Comparison of ENCODE assay signal across 9 cellular contexts in the genomic region with DNA sequence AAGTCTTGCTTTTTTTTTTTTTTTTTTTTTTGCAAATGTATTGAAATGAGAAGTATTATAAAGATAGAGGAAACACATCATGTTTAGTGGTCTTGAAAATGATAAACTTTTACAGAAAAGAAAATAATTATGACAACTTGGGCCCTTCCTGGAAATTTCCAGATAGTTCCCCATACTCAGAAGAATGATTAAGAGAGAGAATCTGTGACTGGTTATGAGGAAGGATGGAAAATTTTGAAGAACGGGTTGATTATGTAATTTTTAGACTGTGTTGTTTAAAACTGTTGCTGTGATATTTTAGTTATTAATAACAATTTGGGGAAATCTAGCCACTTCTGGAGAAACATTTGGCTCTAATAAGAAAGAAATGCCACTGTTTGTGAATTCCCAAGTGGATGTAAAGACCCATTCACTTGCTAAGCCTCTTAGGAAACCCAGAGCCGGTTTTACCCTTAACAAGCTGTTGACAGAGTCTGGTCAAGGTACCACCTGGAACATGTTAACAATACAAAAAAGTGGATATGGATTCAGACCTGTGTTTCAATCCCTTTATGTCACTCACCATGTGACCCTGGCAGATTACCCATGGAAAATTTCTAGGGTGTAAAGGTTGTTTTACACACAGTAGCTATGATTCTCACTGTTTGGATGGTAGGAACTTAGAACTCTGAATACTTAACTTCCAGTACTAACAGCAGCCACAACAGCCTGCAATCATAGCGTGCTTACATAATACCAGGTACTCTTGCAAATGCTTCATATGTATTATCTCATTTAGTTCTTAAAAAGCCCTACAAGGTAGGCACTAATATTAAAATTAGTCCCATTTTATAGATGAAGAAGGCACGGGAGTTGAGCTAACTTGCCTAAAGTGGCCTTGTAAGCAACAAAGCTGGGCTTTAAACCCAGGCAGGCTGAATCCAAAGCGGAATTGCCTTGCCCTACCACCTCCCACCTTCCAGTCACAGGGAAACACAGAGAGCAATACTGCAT. TPM values are rescaled to one million over a fixed set of nuclear protein-coding genes. Genes with fewer than 3 reads are reported as not detected.
DNase-seq lines count a peak whose midpoint lies in the region; ATAC-seq and TF ChIP-seq lines count a peak whose summit lies in the region.
"Had no signal": no experiment of that assay in that cellular context is flagged by ENCODE, and none has a peak within 500 bp of the region (broad histone marks: within the 10 kb centered on the region; RNA-seq: fewer than 3 reads in every experiment).

No MANE protein-coding gene starts in this region.

- H3K9me3 Mint-ChIP-seq in Caco-2 (ENCODE audit: unreplicated experiment), result no peaks in the 10 kb centered on the region
- H3K9me3 Mint-ChIP-seq in IgD-negative memory B cell, result peaks cover 0 to 12% (median 7%) of the 10 kb centered on the region in 3 donors

- H3K4me3 Mint-ChIP-seq in Caco-2 (ENCODE audit: unreplicated experiment) (peak overlapping the region; percentile 6), IgD-negative memory B cell (peak overlapping the region; percentile 39 to 91 (median 72))

- H3K36me3 ChIP-seq in Caco-2 (ENCODE audit: control insufficient read depth, insufficient read depth, low read length) (peaks cover 9% of the 10 kb centered on the region; the same call in 1 of the 2 replicates), trophoblast cell (ENCODE audit: control insufficient read depth in 1 of 2, insufficient read depth in 2 of 2, low read length in 2 of 2) (peaks cover 8 to 13% of the 10 kb centered on the region in 2 experiments)
- peaks cover 9% of the 10 kb centered on the region for H3K36me3 ChIP-seq in effector memory CD4-positive, alpha-beta T cell (ENCODE audit: control insufficient read depth, insufficient read depth, low read length)

- CTCF ChIA-PET in Caco-2 (lab: Charles Lee), result interaction anchor here (0.8 to 1.9 kb wide), 4 partner anchors 31 to 89 kb away, joined by 3 to 7 read pairs (median 4); no protein-coding TSS in a partner anchor

- TF ChIP-seq POLR2A in lower leg skin (IDR thresholded peaks at IDR 0.05), result no peak

- no peak overlapping the region for H2AFZ ChIP-seq in trophoblast cell (ENCODE audit: insufficient read depth, low read length, poor library complexity)

- DNase-seq in Caco-2, result peak in 1 of 2 experiments; percentile 53
- DNase-seq in effector memory CD4-positive, alpha-beta T cell, result no peak
- peak in 1 of 2 donors; percentile 48 for DNase-seq in trophoblast cell
- DNase-seq in activated effector memory CD4-positive, alpha-beta T cell treated with anti-CD3 and anti-CD28 coated beads, Interleukin-2, amount 50 U/mL, for 16 hours, result no peak
- DNase-seq in lower leg skin (ENCODE audit: low spot score in 2 of 2), result no peak
- DNase-seq: amniotic stem cell had no signal

- no peaks in the 10 kb centered on the region for H3K27me3 ChIP-seq in Caco-2 (replicated peaks; ENCODE audit: control insufficient read depth, insufficient read depth, low read length)
- H3K27me3 ChIP-seq in effector memory CD4-positive, alpha-beta T cell (replicated peaks; ENCODE audit: control insufficient read depth, insufficient read depth, low read length, poor library complexity, severe bottlenecking), result no peaks in the 10 kb centered on the region
- H3K27me3 ChIP-seq in trophoblast cell (ENCODE audit: insufficient read depth, low read length), result no peaks in the 10 kb centered on the region

- no peaks in the 10 kb centered on the region for H3K9me3 ChIP-seq in Caco-2
- no peaks in the 10 kb centered on the region for H3K9me3 ChIP-seq in effector memory CD4-positive, alpha-beta T cell (ENCODE audit: control insufficient read depth, low read length)
- no peaks in the 10 kb centered on the region for H3K9me3 ChIP-seq in trophoblast cell (ENCODE audit: insufficient read depth, low read depth, low read length)

- TF ChIP-seq CTCF in Caco-2 (IDR thresholded peaks at IDR 0.05; ENCODE audit: insufficient read depth in 1 of 2, low read depth in 1 of 2, low read length in 1 of 2, severe bottlenecking in 1 of 2, unreplicated experiment in 1 of 2) (no peak), lower leg skin (IDR thresholded peaks at IDR 0.05) (no peak)

- H3K36me3 Mint-ChIP-seq in Caco-2 (ENCODE audit: insufficient read depth, unreplicated experiment), result peaks cover 18% of the 10 kb centered on the region
- peaks cover 18% of the 10 kb centered on the region for H3K36me3 Mint-ChIP-seq in IgD-negative memory B cell

- no peak overlapping the region for H2BK5ac ChIP-seq in trophoblast cell (ENCODE audit: low read depth, low read length, poor library complexity)

- H3K23ac ChIP-seq in trophoblast cell (ENCODE audit: low read length), result no peak overlapping the region

- peak overlapping the region; percentile 25 for H3K27ac ChIP-seq in effector memory CD4-positive, alpha-beta T cell (ENCODE audit: insufficient read depth, low read length, poor library complexity, severe bottlenecking)
- H3K27ac ChIP-seq in trophoblast cell (ENCODE audit: low read depth, low read length), result peak overlapping the region; percentile 8

- H3K4ac ChIP-seq in trophoblast cell (ENCODE audit: low read depth, low read length), result no peak overlapping the region

- H3K27me3 Mint-ChIP-seq in Caco-2 (ENCODE audit: insufficient read depth, unreplicated experiment) (no peaks in the 10 kb centered on the region), IgD-negative memory B cell (no peaks in the 10 kb centered on the region)

- no peak overlapping the region for H3K14ac ChIP-seq in trophoblast cell (ENCODE audit: low read length)

- no peak for ATAC-seq in HG02763 (IDR thresholded peaks at IDR 0.05; ENCODE audit: unreplicated experiment)
- no peak for ATAC-seq in HG03139 (IDR thresholded peaks at IDR 0.05; ENCODE audit: unreplicated experiment)

- peak overlapping the region; percentile 23 for H4K8ac ChIP-seq in trophoblast cell (ENCODE audit: low read depth, low read length)

- H3K79me1 ChIP-seq in trophoblast cell (ENCODE audit: low read length), result peaks cover 13% of the 10 kb centered on the region

- intact Hi-C loops in Caco-2 (cut with micrococcal nuclease; ENCODE audit: unreplicated experiment), result loop anchor here (2.0 kb wide), 2 partner anchors 31 to 39 kb away; a partner anchor contains a TSS
- intact Hi-C loops in lower leg skin (cut with DNase I; ENCODE audit: low total_unique reads), result no loop called here

- H2BK12ac ChIP-seq in trophoblast cell (ENCODE audit: low read length), result no peak overlapping the region

- no peak overlapping the region for H2AK5ac ChIP-seq in trophoblast cell (ENCODE audit: low read length)

- no peak overlapping the region for H2BK120ac ChIP-seq in trophoblast cell (ENCODE audit: insufficient read depth, low read length, poor library complexity)

- H3K4me1 ChIP-seq in Caco-2 (peaks cover 29% of the 10 kb centered on the region), trophoblast cell (ENCODE audit: control insufficient read depth in 1 of 2, insufficient read depth in 2 of 2, low read length in 2 of 2) (peaks cover 0 to 2% of the 10 kb centered on the region in 2 experiments)
- H3K4me1 ChIP-seq in effector memory CD4-positive, alpha-beta T cell (ENCODE audit: control insufficient read depth, insufficient read depth, low read length, poor library complexity, severe bottlenecking), result peaks cover 16% of the 10 kb centered on the region

- H4K12ac ChIP-seq in trophoblast cell (ENCODE audit: low read depth, low read length), result no peak overlapping the region

- 100% methylated on average over 1 of the region's 5 CpGs for WGBS in trophoblast cell (ENCODE audit: extremely low coverage, insufficient coverage, insufficient read length)
- WGBS in lower leg skin, 2 donors, result 53 to 55% methylated on average over 5 of the region's 5 CpGs

- H3K4me2 ChIP-seq in trophoblast cell (ENCODE audit: low read length), result no peak overlapping the region

- H3K79me2 ChIP-seq in trophoblast cell (ENCODE audit: control insufficient read depth, insufficient read depth, low read length, poor library complexity), result peaks cover 6% of the 10 kb centered on the region

- no TSS peak for BruUV-seq in Caco-2 (replicated peaks; lab: Mats Ljungman, UMichigan)

- peaks cover 11% of the 10 kb centered on the region for H3K4me1 Mint-ChIP-seq in Caco-2 (ENCODE audit: low read depth, unreplicated experiment)
- peaks cover 35 to 49% (median 49%) of the 10 kb centered on the region in 3 donors for H3K4me1 Mint-ChIP-seq in IgD-negative memory B cell

- no peak overlapping the region for H3K9ac ChIP-seq in trophoblast cell (ENCODE audit: low read length)

- peak overlapping the region; percentile 74 for H4K91ac ChIP-seq in trophoblast cell (ENCODE audit: low read depth, low read length)

- POLR2A ChIA-PET in Caco-2 (lab: Charles Lee), result no interaction called here

- H3K27ac Mint-ChIP-seq in Caco-2 (ENCODE audit: unreplicated experiment) (peak overlapping the region; percentile 10), IgD-negative memory B cell (peak overlapping the region; percentile 77 to 97 (median 87))

- H3K18ac ChIP-seq in trophoblast cell (ENCODE audit: low read length), result no peak overlapping the region

- H3K4me3 ChIP-seq in Caco-2 (ENCODE audit: low read depth, low read length) (no peak overlapping the region), trophoblast cell (ENCODE audit: low read depth, low read length) (no peak overlapping the region), lower leg skin (ENCODE audit: low read depth, poor library complexity, severe bottlenecking) (no peak overlapping the region)
- no peak overlapping the region for H3K4me3 ChIP-seq in effector memory CD4-positive, alpha-beta T cell (ENCODE audit: insufficient read depth, low read depth, low read length, poor library complexity, severe bottlenecking)

RNA-seq across cellular contexts. Expression of a gene that starts 32.0 kb away (rescaled TPM):
- 72.7 and 74.1 TPM in 2 replicates for total RNA-seq in Caco-2 (2022)
- polyA plus RNA-seq in IgD-negative memory B cell, result 113 TPM
- 38.2 and 38.5 TPM in 2 replicates for polyA plus RNA-seq in trophoblast cell (2013)
- total RNA-seq in lower leg skin, result 100 to 1,000 TPM in 1 of 4 donors, 10 to 100 TPM in 3; 46.8 to 104 (median 72.6) TPM
